Comparison of ENCODE assay signal across 2 cellular contexts in the genomic region with DNA sequence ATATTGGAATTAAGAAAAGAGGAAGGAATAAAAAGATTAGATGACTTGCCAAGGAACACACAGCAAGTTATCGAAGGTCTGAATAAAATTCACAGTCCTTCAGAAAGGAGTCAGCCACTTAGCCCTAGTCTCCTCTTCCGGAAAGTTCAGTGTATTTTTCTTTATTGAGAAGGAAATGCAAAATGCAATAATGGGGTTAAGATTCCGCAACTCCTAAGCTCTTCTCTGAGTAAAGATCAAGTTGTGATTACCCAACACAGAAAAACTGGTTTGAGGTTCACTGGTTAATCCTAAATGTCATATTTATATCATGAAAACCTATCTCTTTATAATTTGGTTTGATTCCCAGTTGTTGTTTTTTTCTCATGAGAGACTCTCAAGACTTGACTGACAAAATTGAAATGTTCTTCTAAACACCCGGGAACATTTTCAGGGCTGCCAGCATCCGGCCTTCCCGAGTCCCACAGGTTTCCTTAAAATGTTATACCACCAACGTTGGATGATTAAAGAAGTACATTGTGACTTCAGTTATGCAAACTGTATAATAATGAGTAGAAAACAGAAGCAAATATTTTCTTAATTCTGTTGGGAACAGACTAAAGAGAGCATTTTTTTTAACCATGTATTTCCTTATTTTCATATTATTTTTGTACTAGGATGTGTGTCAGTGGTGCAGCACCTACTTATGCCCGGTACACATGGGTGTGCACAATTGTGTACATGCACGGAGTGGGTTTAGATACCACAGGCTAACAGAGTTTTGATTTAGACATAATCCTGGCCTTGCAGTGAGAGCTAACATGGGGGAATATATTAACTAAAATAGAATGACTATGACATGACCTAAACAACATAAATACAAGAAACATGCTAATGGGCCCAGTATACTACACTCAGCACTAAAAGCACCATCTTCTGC.
TF ChIP-seq lines count a peak whose summit lies in the region.

No MANE protein-coding gene starts in this region.

TF ChIP-seq in SK-N-SH, 30 proteins besides CTCF, POLR2A, EP300 and RAD21:
- no peak for TF ChIP-seq POLR2AphosphoS5 (IDR thresholded peaks at IDR 0.05; ENCODE audit: low read depth, low read length)
- no peak for TF ChIP-seq FOXM1 (IDR thresholded peaks at IDR 0.05; ENCODE audit: low read depth)
- TF ChIP-seq GATA2 (CRISPR knock-in tag; IDR thresholded peaks at IDR 0.05), result no peak
- no peak for TF ChIP-seq YY1 (IDR thresholded peaks at IDR 0.05; ENCODE audit: low read depth)
- no peak for TF ChIP-seq TAF1 (IDR thresholded peaks at IDR 0.05; ENCODE audit: borderline replicate concordance, low read depth, low read length)
- no peak for TF ChIP-seq JUND (IDR thresholded peaks at IDR 0.05)
- no peak for TF ChIP-seq TCF12 (IDR thresholded peaks at IDR 0.05)
- TF ChIP-seq MEF2A (IDR thresholded peaks at IDR 0.05; ENCODE audit: borderline replicate concordance, low read depth), result no peak
- TF ChIP-seq FOSL2 (IDR thresholded peaks at IDR 0.05; ENCODE audit: borderline replicate concordance, low read depth), result no peak
- TF ChIP-seq, protein P1, sequence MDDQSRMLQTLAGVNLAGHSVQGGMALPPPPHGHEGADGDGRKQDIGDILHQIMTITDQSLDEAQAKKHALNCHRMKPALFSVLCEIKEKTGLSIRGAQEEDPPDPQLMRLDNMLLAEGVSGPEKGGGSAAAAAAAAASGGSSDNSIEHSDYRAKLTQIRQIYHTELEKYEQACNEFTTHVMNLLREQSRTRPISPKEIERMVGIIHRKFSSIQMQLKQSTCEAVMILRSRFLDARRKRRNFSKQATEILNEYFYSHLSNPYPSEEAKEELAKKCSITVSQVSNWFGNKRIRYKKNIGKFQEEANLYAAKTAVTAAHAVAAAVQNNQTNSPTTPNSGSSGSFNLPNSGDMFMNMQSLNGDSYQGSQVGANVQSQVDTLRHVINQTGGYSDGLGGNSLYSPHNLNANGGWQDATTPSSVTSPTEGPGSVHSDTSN (IDR thresholded peaks at IDR 0.05), result no peak
- TF ChIP-seq, protein P2, sequence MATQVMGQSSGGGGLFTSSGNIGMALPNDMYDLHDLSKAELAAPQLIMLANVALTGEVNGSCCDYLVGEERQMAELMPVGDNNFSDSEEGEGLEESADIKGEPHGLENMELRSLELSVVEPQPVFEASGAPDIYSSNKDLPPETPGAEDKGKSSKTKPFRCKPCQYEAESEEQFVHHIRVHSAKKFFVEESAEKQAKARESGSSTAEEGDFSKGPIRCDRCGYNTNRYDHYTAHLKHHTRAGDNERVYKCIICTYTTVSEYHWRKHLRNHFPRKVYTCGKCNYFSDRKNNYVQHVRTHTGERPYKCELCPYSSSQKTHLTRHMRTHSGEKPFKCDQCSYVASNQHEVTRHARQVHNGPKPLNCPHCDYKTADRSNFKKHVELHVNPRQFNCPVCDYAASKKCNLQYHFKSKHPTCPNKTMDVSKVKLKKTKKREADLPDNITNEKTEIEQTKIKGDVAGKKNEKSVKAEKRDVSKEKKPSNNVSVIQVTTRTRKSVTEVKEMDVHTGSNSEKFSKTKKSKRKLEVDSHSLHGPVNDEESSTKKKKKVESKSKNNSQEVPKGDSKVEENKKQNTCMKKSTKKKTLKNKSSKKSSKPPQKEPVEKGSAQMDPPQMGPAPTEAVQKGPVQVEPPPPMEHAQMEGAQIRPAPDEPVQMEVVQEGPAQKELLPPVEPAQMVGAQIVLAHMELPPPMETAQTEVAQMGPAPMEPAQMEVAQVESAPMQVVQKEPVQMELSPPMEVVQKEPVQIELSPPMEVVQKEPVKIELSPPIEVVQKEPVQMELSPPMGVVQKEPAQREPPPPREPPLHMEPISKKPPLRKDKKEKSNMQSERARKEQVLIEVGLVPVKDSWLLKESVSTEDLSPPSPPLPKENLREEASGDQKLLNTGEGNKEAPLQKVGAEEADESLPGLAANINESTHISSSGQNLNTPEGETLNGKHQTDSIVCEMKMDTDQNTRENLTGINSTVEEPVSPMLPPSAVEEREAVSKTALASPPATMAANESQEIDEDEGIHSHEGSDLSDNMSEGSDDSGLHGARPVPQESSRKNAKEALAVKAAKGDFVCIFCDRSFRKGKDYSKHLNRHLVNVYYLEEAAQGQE (IDR thresholded peaks at IDR 0.05; ENCODE audit: low read depth, low read length), result no peak
- TF ChIP-seq, protein P3, sequence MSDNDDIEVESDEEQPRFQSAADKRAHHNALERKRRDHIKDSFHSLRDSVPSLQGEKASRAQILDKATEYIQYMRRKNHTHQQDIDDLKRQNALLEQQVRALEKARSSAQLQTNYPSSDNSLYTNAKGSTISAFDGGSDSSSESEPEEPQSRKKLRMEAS (IDR thresholded peaks at IDR 0.05; ENCODE audit: low read depth), result no peak
- no peak for TF ChIP-seq RXRA (IDR thresholded peaks at IDR 0.05; ENCODE audit: borderline replicate concordance, low read depth)
- TF ChIP-seq EZH2phosphoT487 (IDR thresholded peaks at IDR 0.05; ENCODE audit: borderline replicate concordance, low read depth), result no peak
- TF ChIP-seq, protein P4, sequence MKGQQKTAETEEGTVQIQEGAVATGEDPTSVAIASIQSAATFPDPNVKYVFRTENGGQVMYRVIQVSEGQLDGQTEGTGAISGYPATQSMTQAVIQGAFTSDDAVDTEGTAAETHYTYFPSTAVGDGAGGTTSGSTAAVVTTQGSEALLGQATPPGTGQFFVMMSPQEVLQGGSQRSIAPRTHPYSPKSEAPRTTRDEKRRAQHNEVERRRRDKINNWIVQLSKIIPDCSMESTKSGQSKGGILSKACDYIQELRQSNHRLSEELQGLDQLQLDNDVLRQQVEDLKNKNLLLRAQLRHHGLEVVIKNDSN (IDR thresholded peaks at IDR 0.05; ENCODE audit: borderline replicate concordance, low read depth), result no peak
- TF ChIP-seq, protein P5, sequence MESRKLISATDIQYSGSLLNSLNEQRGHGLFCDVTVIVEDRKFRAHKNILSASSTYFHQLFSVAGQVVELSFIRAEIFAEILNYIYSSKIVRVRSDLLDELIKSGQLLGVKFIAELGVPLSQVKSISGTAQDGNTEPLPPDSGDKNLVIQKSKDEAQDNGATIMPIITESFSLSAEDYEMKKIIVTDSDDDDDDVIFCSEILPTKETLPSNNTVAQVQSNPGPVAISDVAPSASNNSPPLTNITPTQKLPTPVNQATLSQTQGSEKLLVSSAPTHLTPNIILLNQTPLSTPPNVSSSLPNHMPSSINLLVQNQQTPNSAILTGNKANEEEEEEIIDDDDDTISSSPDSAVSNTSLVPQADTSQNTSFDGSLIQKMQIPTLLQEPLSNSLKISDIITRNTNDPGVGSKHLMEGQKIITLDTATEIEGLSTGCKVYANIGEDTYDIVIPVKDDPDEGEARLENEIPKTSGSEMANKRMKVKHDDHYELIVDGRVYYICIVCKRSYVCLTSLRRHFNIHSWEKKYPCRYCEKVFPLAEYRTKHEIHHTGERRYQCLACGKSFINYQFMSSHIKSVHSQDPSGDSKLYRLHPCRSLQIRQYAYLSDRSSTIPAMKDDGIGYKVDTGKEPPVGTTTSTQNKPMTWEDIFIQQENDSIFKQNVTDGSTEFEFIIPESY (IDR thresholded peaks at IDR 0.05; ENCODE audit: borderline replicate concordance, low read depth), result no peak
- no peak for TF ChIP-seq SIN3A (IDR thresholded peaks at IDR 0.05; ENCODE audit: borderline replicate concordance, low read depth, low read length)
- TF ChIP-seq RFX5 (IDR thresholded peaks at IDR 0.05; ENCODE audit: low read length), result no peak

TF ChIP-seq in SK-N-SH treated with all-trans-retinoic acid at 6 μM for 48 hours, 23 proteins besides CTCF, POLR2A, EP300 and RAD21:
- TF ChIP-seq, protein P6, sequence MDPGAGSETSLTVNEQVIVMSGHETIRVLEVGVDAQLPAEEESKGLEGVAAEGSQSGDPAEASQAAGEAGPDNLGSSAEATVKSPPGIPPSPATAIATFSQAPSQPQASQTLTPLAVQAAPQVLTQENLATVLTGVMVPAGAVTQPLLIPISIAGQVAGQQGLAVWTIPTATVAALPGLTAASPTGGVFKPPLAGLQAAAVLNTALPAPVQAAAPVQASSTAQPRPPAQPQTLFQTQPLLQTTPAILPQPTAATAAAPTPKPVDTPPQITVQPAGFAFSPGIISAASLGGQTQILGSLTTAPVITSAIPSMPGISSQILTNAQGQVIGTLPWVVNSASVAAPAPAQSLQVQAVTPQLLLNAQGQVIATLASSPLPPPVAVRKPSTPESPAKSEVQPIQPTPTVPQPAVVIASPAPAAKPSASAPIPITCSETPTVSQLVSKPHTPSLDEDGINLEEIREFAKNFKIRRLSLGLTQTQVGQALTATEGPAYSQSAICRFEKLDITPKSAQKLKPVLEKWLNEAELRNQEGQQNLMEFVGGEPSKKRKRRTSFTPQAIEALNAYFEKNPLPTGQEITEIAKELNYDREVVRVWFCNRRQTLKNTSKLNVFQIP (CRISPR knock-in tag; IDR thresholded peaks at IDR 0.05; ENCODE audit: borderline replicate concordance, low read depth), result no peak
- TF ChIP-seq, protein P7, sequence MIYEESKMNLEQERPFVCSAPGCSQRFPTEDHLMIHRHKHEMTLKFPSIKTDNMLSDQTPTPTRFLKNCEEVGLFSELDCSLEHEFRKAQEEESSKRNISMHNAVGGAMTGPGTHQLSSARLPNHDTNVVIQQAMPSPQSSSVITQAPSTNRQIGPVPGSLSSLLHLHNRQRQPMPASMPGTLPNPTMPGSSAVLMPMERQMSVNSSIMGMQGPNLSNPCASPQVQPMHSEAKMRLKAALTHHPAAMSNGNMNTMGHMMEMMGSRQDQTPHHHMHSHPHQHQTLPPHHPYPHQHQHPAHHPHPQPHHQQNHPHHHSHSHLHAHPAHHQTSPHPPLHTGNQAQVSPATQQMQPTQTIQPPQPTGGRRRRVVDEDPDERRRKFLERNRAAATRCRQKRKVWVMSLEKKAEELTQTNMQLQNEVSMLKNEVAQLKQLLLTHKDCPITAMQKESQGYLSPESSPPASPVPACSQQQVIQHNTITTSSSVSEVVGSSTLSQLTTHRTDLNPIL (CRISPR knock-in tag; IDR thresholded peaks at IDR 0.05; ENCODE audit: low read depth), result no peak
- TF ChIP-seq OSR1 (CRISPR knock-in tag; IDR thresholded peaks at IDR 0.05) (no peak), CSDC2 (CRISPR knock-in tag; IDR thresholded peaks at IDR 0.05) (no peak), ZNF8 (CRISPR knock-in tag; IDR thresholded peaks at IDR 0.05) (no peak), ISL1 (CRISPR knock-in tag; IDR thresholded peaks at IDR 0.05) (no peak), TOX (CRISPR knock-in tag; IDR thresholded peaks at IDR 0.05; ENCODE audit: borderline replicate concordance) (no peak), ZFP3 (CRISPR knock-in tag; IDR thresholded peaks at IDR 0.05) (no peak), ZC3H10 (CRISPR knock-in tag; IDR thresholded peaks at IDR 0.05) (no peak), BACH2 (CRISPR knock-in tag; IDR thresholded peaks at IDR 0.05; ENCODE audit: borderline replicate concordance) (no peak), PPARA (CRISPR knock-in tag; IDR thresholded peaks at IDR 0.05; ENCODE audit: borderline replicate concordance) (no peak), ARNTL (CRISPR knock-in tag; IDR thresholded peaks at IDR 0.05; ENCODE audit: borderline replicate concordance, low read depth) (no peak), ZNF565 (CRISPR knock-in tag; conservative IDR thresholded peaks at IDR 0.05; ENCODE audit: low read depth) (no peak), SNAI2 (CRISPR knock-in tag; IDR thresholded peaks at IDR 0.05) (no peak)
